In genomic region chr4:186702940-186703339, GRCh38 we compare ENCODE assay signal across 32 cellular contexts. TPM values are rescaled to one million over a fixed set of nuclear protein-coding genes. Genes with fewer than 3 reads are reported as not detected.
DNase-seq lines count a peak whose midpoint lies in the region; ATAC-seq, FAIRE-seq and TF ChIP-seq lines count a peak whose summit lies in the region.
"Had no signal": no experiment of that assay in that cellular context is flagged by ENCODE, and none has a peak within 500 bp of the region (broad histone marks: within the 10 kb centered on the region; RNA-seq: fewer than 3 reads in every experiment).

No MANE protein-coding gene starts in this region.

- no peak overlapping the region for H4K8ac ChIP-seq in H1 (ENCODE audit: extremely low read depth, insufficient read depth, low read length)

- 85% methylated on average over 10 of the region's 10 CpGs; no CpG with 5 or more reads in 1 of the 2 experiments for WGBS in H1 (ENCODE audit: extremely low coverage in 1 of 2, insufficient coverage in 1 of 2, insufficient read length in 1 of 2, insufficient replicate concordance in 2 of 2, low coverage in 1 of 2, low lambda C conversion rate in 2 of 2, missing lambda C conversion rate in 1 of 2), 2 experiments

- FAIRE-seq in H1 (lab: Jason Lieb, UNC), result no peak
- FAIRE-seq: A204.1 had no signal

- H3K4me3 ChIP-seq in right atrium auricular region (no peak overlapping the region), H1 (ENCODE audit: extremely low read depth in 1 of 4, insufficient read depth in 2 of 4, low read depth in 3 of 4, low read length in 4 of 4) (no peak overlapping the region), neural progenitor cell (no peak overlapping the region)
- H3K4me3 ChIP-seq: cardiac muscle cell, hepatocyte, psoas muscle, SK-N-MC, skin epidermis, upper lobe of right lung had no signal

- peak overlapping the region; percentile 21; the same call in 1 of the 2 replicates for H3K18ac ChIP-seq in H1 (ENCODE audit: extremely low read depth, low read length)

- H3F3A ChIP-seq in neural progenitor cell (ENCODE audit: low read depth), result peaks cover 41% of the 10 kb centered on the region

- TF ChIP-seq EP300 in H1 (IDR thresholded peaks at IDR 0.05; ENCODE audit: borderline replicate concordance in 1 of 2, low read depth in 2 of 2, low read length in 2 of 2), result no peak

- peaks cover 0 to 81% of the 10 kb centered on the region in 2 donors for H3K4me1 ChIP-seq in right atrium auricular region
- H3K4me1 ChIP-seq in H1 (replicated peaks in 1 of 4; ENCODE audit: control insufficient read depth in 3 of 4, insufficient read depth in 4 of 4, low read length in 3 of 4), result peaks cover 12 to 33% (median 25%) of the 10 kb centered on the region in 4 experiments
- H3K4me1 ChIP-seq in neural progenitor cell, result peaks cover 47% of the 10 kb centered on the region
- H3K4me1 ChIP-seq: psoas muscle, upper lobe of right lung had no signal

- peak overlapping the region; percentile 47 for H3K27ac Mint-ChIP-seq in neural progenitor cell
- H3K27ac Mint-ChIP-seq: activated naive CD8-positive, alpha-beta T cell treated with anti-CD3 and anti-CD28 coated beads, Interleukin-2, amount 10 ng/mL, durations not matched to agents 7 days and 5 days; CD4-positive, alpha-beta T cell; dendritic cell treated with granulocyte-macrophage colony-stimulating factor and Interleukin-4, amounts not matched to agents 40 ng/mL and 50 ng/mL, for 4 days; stimulated activated memory B cell treated with anti-CD40 and anti-IgM and Interleukin-4, amounts not matched to agents 10 μg/mL and 1 μg/mL and 100 μg/mL, for 72 hours; T-helper 1 cell treated with Interleukin-12 subunit alpha and Interleukin-12 subunit beta and Interleukin-4 antibody, amounts not matched to agents 30 μg/mL and 1 μg/mL, for 36 hours had no signal

- no peaks in the 10 kb centered on the region for H3K23me2 ChIP-seq in H1 (ENCODE audit: low read depth, low read length)

- H3K36me3 Mint-ChIP-seq in neural progenitor cell, result peaks cover 61% of the 10 kb centered on the region
- H3K36me3 Mint-ChIP-seq: activated naive CD8-positive, alpha-beta T cell treated with anti-CD3 and anti-CD28 coated beads, Interleukin-2, amount 10 ng/mL, durations not matched to agents 7 days and 5 days; stimulated activated memory B cell treated with anti-CD40 and anti-IgM and Interleukin-4, amounts not matched to agents 10 μg/mL and 1 μg/mL and 100 μg/mL, for 72 hours had no signal

- peaks cover 23% of the 10 kb centered on the region for H3K79me1 ChIP-seq in H1 (ENCODE audit: low read depth, low read length)

- no peak overlapping the region for H3K9ac ChIP-seq in H1 (replicated peaks in 1 of 4; ENCODE audit: extremely low read depth in 1 of 4, low read depth in 3 of 4, low read length in 3 of 4)
- no peak overlapping the region for H3K9ac ChIP-seq in neural progenitor cell

- H3K27me3 Mint-ChIP-seq in neural progenitor cell (ENCODE audit: insufficient read depth, low read depth), result peaks cover 2% of the 10 kb centered on the region
- H3K27me3 Mint-ChIP-seq: activated naive CD8-positive, alpha-beta T cell treated with anti-CD3 and anti-CD28 coated beads, Interleukin-2, amount 10 ng/mL, durations not matched to agents 7 days and 5 days; CD4-positive, alpha-beta T cell; dendritic cell treated with granulocyte-macrophage colony-stimulating factor and Interleukin-4, amounts not matched to agents 40 ng/mL and 50 ng/mL, for 4 days; stimulated activated memory B cell treated with anti-CD40 and anti-IgM and Interleukin-4, amounts not matched to agents 10 μg/mL and 1 μg/mL and 100 μg/mL, for 72 hours had no signal

- H2BK20ac ChIP-seq in H1 (ENCODE audit: low read length), result no peak overlapping the region

- no peak overlapping the region for H4K91ac ChIP-seq in H1 (replicated peaks; ENCODE audit: insufficient read length, low read length)

- no peak overlapping the region for H3K4ac ChIP-seq in H1 (replicated peaks; ENCODE audit: insufficient read length, low read depth, low read length)

- no peak for ATAC-seq in left cardiac atrium
- ATAC-seq: esophagus mucosa; HCT116; psoas muscle; stimulated activated memory B cell treated with anti-CD40 and anti-IgM and Interleukin-4, amounts not matched to agents 10 μg/mL and 1 μg/mL and 100 μg/mL, for 72 hours; upper lobe of right lung had no signal

- H3K79me2 ChIP-seq in H1 (ENCODE audit: control insufficient read depth in 1 of 2, insufficient read depth in 2 of 2, low read length in 2 of 2), result peaks cover 44 to 97% of the 10 kb centered on the region in 2 experiments
- H3K79me2 ChIP-seq in neural progenitor cell (ENCODE audit: low read depth), result peaks cover 100% of the 10 kb centered on the region

- CTCF ChIA-PET in H1 (lab: Charles Lee; ENCODE audit: partially characterized antibody), result interaction anchor here (0.7 to 1.5 kb wide), 3 partner anchors 9 to 246 kb away, joined by 3 to 15 read pairs (median 3); no protein-coding TSS in a partner anchor

- peaks cover 20% of the 10 kb centered on the region for H3K9me3 Mint-ChIP-seq in neural progenitor cell
- H3K9me3 Mint-ChIP-seq: T-helper 1 cell treated with Interleukin-12 subunit alpha and Interleukin-12 subunit beta and Interleukin-4 antibody, amounts not matched to agents 30 μg/mL and 1 μg/mL, for 36 hours had no signal

- no peak overlapping the region for H4K5ac ChIP-seq in H1 (ENCODE audit: insufficient read length, low read depth, low read length)

- no peaks in the 10 kb centered on the region for H3K9me3 ChIP-seq in right atrium auricular region
- no peaks in the 10 kb centered on the region for H3K9me3 ChIP-seq in H1 (ENCODE audit: insufficient read depth in 2 of 2, low read depth in 1 of 2, low read length in 1 of 2)
- H3K9me3 ChIP-seq in neural progenitor cell (ENCODE audit: low read depth), result no peaks in the 10 kb centered on the region
- H3K9me3 ChIP-seq: psoas muscle, upper lobe of right lung had no signal

- no peak overlapping the region for H2BK12ac ChIP-seq in H1 (ENCODE audit: low read depth, low read length)

- TF ChIP-seq CTCF in right atrium auricular region (IDR thresholded peaks at IDR 0.05) (no peak), H1 (IDR thresholded peaks at IDR 0.05; ENCODE audit: control extremely low read depth in 1 of 3, insufficient read depth in 1 of 3, low read depth in 1 of 3, low read length in 3 of 3) (no peak), neural progenitor cell (IDR thresholded peaks at IDR 0.05) (no peak)

- H3K4me3 Mint-ChIP-seq in neural progenitor cell, result no peak overlapping the region
- H3K4me3 Mint-ChIP-seq: activated naive CD8-positive, alpha-beta T cell treated with anti-CD3 and anti-CD28 coated beads, Interleukin-2, amount 10 ng/mL, durations not matched to agents 7 days and 5 days; CD4-positive, alpha-beta T cell; dendritic cell treated with granulocyte-macrophage colony-stimulating factor and Interleukin-4, amounts not matched to agents 40 ng/mL and 50 ng/mL, for 4 days; stimulated activated memory B cell treated with anti-CD40 and anti-IgM and Interleukin-4, amounts not matched to agents 10 μg/mL and 1 μg/mL and 100 μg/mL, for 72 hours; T-helper 1 cell treated with Interleukin-12 subunit alpha and Interleukin-12 subunit beta and Interleukin-4 antibody, amounts not matched to agents 30 μg/mL and 1 μg/mL, for 36 hours had no signal

- no peak overlapping the region for H3K56ac ChIP-seq in H1 (replicated peaks; ENCODE audit: insufficient read length, low read depth, low read length)

- TF ChIP-seq POLR2A in H1 (IDR thresholded peaks at IDR 0.05; ENCODE audit: control extremely low read depth in 1 of 2, low read depth in 2 of 2, low read length in 2 of 2), result no peak

- H4K20me1 ChIP-seq in H1 (replicated peaks in 1 of 2; ENCODE audit: control insufficient read depth in 1 of 2, insufficient read depth in 2 of 2, low read length in 2 of 2) (peaks cover 10 to 48% of the 10 kb centered on the region in 2 experiments), neural progenitor cell (ENCODE audit: low read depth) (peaks cover 98% of the 10 kb centered on the region)

- intact Hi-C loops in left cardiac atrium (cut with DNase I) (no loop called here), head of caudate nucleus (cut with DNase I) (no loop called here)

- H3K27ac ChIP-seq in right atrium auricular region (peak overlapping the region; percentile 91 to 92), H1 (ENCODE audit: low read depth, low read length) (no peak overlapping the region), neural progenitor cell (peak overlapping the region; percentile 72)
- H3K27ac ChIP-seq: cardiac muscle cell, psoas muscle, SK-N-MC, upper lobe of right lung had no signal

- no peak overlapping the region for H3K23ac ChIP-seq in H1 (ENCODE audit: insufficient read length)

- H2BK120ac ChIP-seq in H1 (replicated peaks; ENCODE audit: low read depth, low read length), result no peak overlapping the region

- DNase-seq in right atrium auricular region (ENCODE audit: low spot score) (no peak), left cardiac atrium (no peak), H1 (ENCODE audit: low read depth in 1 of 2, low spot score in 2 of 2) (no peak), neural progenitor cell (ENCODE audit: low spot score) (no peak), NCI-H2029 treated with DMSO at 0.1 percent for 48 hours (lab: John Stamatoyannopoulos, UW) (no peak), head of caudate nucleus (no peak), NK-92 (lab: John Stamatoyannopoulos, UW; ENCODE audit: unreplicated experiment) (no peak), NCI-H2107 (lab: John Stamatoyannopoulos, UW) (no peak)
- DNase-seq: activated CD4-positive, alpha-beta T cell treated with anti-CD3 and anti-CD28 coated beads, Interleukin-2, amount 50 U/mL, for 1 hour; activated CD4-positive, CD25-positive, alpha-beta regulatory T cell; activated gamma-delta T cell; activated naive CD8-positive, alpha-beta T cell treated with anti-CD3 and anti-CD28 coated beads, Interleukin-2, amount 10 ng/mL, durations not matched to agents 7 days and 5 days; activated T-cell treated with anti-CD3 and anti-CD28 coated beads, Interleukin-2, amount 50 U/mL, for 1 hour; aorta; CD4-positive, alpha-beta T cell; foreskin melanocyte; Karpas-422; mammary epithelial cell; NCI-H1436; NCI-H748 treated with DMSO at 0.1 percent for 48 hours; psoas muscle; upper lobe of right lung had no signal

- no peak overlapping the region for H3K14ac ChIP-seq in H1 (ENCODE audit: insufficient read length)

- H3K4me2 ChIP-seq in H1 (ENCODE audit: insufficient read depth in 1 of 2, low read depth in 2 of 2, low read length in 2 of 2), result no peak overlapping the region; a peak in 1 of 4 replicates
- H3K4me2 ChIP-seq in neural progenitor cell, result peak overlapping the region; percentile 75

- no peaks in the 10 kb centered on the region for H3K27me3 ChIP-seq in right atrium auricular region
- no peaks in the 10 kb centered on the region for H3K27me3 ChIP-seq in H1 (replicated peaks in 1 of 4; ENCODE audit: control insufficient read depth in 3 of 4, extremely low read depth in 1 of 4, insufficient read depth in 3 of 4, low read length in 3 of 4)
- H3K27me3 ChIP-seq in neural progenitor cell, result no peaks in the 10 kb centered on the region
- H3K27me3 ChIP-seq: cardiac muscle cell, hepatocyte, upper lobe of right lung had no signal

- no peak overlapping the region for H2AK5ac ChIP-seq in H1 (ENCODE audit: low read depth, low read length)

- H2BK15ac ChIP-seq in H1 (ENCODE audit: low read length), result no peak overlapping the region

- H3K4me1 Mint-ChIP-seq in neural progenitor cell, result peaks cover 47% of the 10 kb centered on the region
- H3K4me1 Mint-ChIP-seq: activated naive CD8-positive, alpha-beta T cell treated with anti-CD3 and anti-CD28 coated beads, Interleukin-2, amount 10 ng/mL, durations not matched to agents 7 days and 5 days; stimulated activated memory B cell treated with anti-CD40 and anti-IgM and Interleukin-4, amounts not matched to agents 10 μg/mL and 1 μg/mL and 100 μg/mL, for 72 hours had no signal

- no peak overlapping the region for H2BK5ac ChIP-seq in H1 (ENCODE audit: low read depth, low read length)

- H3K36me3 ChIP-seq in right atrium auricular region (peaks cover 1% of the 10 kb centered on the region), H1 (ENCODE audit: control insufficient read depth in 2 of 4, insufficient read depth in 4 of 4, low read length in 3 of 4) (peaks cover 18 to 57% (median 24%) of the 10 kb centered on the region in 4 experiments), neural progenitor cell (peaks cover 7% of the 10 kb centered on the region)
- H3K36me3 ChIP-seq: cardiac muscle cell had no signal

- POLR2A ChIA-PET in H1 (lab: Charles Lee; ENCODE audit: partially characterized antibody), result interaction anchor here (1.3 kb wide), 1 partner anchor 21 kb away, joined by 3 read pairs; the partner anchor contains the start of gene FAT1

- H2AFZ ChIP-seq in H1 (ENCODE audit: low read length) (no peak overlapping the region), neural progenitor cell (replicated peaks) (no peak overlapping the region)
- H2AFZ ChIP-seq: hepatocyte had no signal

- TF ChIP-seq RAD21 in H1 (IDR thresholded peaks at IDR 0.05 in 1 of 2, conservative IDR thresholded peaks at IDR 0.05 in 1 of 2; ENCODE audit: low read depth in 2 of 2, low read length in 2 of 2), result no peak

RNA-seq across cellular contexts. Expression of gene FAT1, which starts 20.7 kb away (rescaled TPM):
- total RNA-seq in right atrium auricular region (10 to 100 TPM; 70.3 to 89.5 TPM), left cardiac atrium (10 to 100 TPM; 66.0 to 67.8 TPM), neural progenitor cell (ENCODE audit: low replicate concordance) (400 and 517 TPM in 2 replicates)
- total RNA-seq in H1 (2021; fragmentation: NEBNext Ultra II Directional; extraction: Animal tissue kit (Norgen Biotek cat#: 25700)), result 137 and 144 TPM in 2 replicates
- 84.0 and 94.4 TPM in 2 replicates for polyA plus RNA-seq in H1 (2011; rRNA removed)
- 74.4 TPM for polyA plus RNA-seq in H1 (2011; cell fraction: cytosol; rRNA removed)
- polyA plus RNA-seq in H1 (2011; cell fraction: nucleus; rRNA removed), result 371 TPM
- polyA plus RNA-seq in H1 (2012, experiment 1 of 2), result 73.7 to 125 TPM (median 95.6 TPM) in 4 replicates
- 10.8 TPM for polyA plus RNA-seq in H1 (2012, experiment 2 of 2)
- 93.1 TPM for polyA plus RNA-seq in H1 (2013, experiment 1 of 2)
- 69.3 TPM for polyA plus RNA-seq in H1 (2013, experiment 2 of 2)
- polyA minus RNA-seq in H1 (2011; rRNA and poly(A)+ RNA removed), result 977 and 1,176 TPM in 2 replicates
- polyA minus RNA-seq in H1 (2011; cell fraction: cytosol; rRNA and poly(A)+ RNA removed), result 243 TPM
- 409 TPM for polyA minus RNA-seq in H1 (2011; cell fraction: nucleus; rRNA and poly(A)+ RNA removed)
- total RNA-seq: activated naive CD8-positive, alpha-beta T cell treated with anti-CD3 and anti-CD28 coated beads, Interleukin-2, amount 10 ng/mL, durations not matched to agents 7 days and 5 days had no signal
